8 cellular contexts compared by ENCODE assay signal in genomic region chrX:48574270-48575266, GRCh38. TPM values are rescaled to one million over a fixed set of nuclear protein-coding genes. Genes with fewer than 3 reads are reported as not detected.
DNase-seq lines count a peak whose midpoint lies in the region; ATAC-seq and TF ChIP-seq lines count a peak whose summit lies in the region.

RBM3 (plus strand) TSS chrX:48574484; CDS start chrX:48575181, 697 bp downstream.

- peak within 1 kb of the TSS; percentile 99 for H3K27ac Mint-ChIP-seq in T-helper 1 cell treated with Interleukin-12 subunit alpha and Interleukin-12 subunit beta and Interleukin-4 antibody, amounts not matched to agents 30 μg/mL and 1 μg/mL, for 36 hours
- H3K27ac Mint-ChIP-seq in progenitor cell of endocrine pancreas: peak within 1 kb of the TSS; percentile 99

- H3K4me1 ChIP-seq in upper lobe of right lung: peaks cover 10% of the 10 kb centered on the region

- H3K4me3 ChIP-seq in upper lobe of right lung: peak within 1 kb of the TSS; percentile 72

- ATAC-seq in HG02884 (IDR thresholded peaks at IDR 0.05; ENCODE audit: unreplicated experiment) (peak; percentile 82), left cardiac atrium (peak; percentile 96 to 98), upper lobe of right lung (peak; percentile 98)

- H3K4me1 Mint-ChIP-seq in T-helper 1 cell treated with Interleukin-12 subunit alpha and Interleukin-12 subunit beta and Interleukin-4 antibody, amounts not matched to agents 30 μg/mL and 1 μg/mL, for 36 hours (ENCODE audit: low read depth): peaks cover 14% of the 10 kb centered on the region
- peaks cover 9% of the 10 kb centered on the region for H3K4me1 Mint-ChIP-seq in progenitor cell of endocrine pancreas (ENCODE audit: low read depth)

- H3K27me3 Mint-ChIP-seq in T-helper 1 cell treated with Interleukin-12 subunit alpha and Interleukin-12 subunit beta and Interleukin-4 antibody, amounts not matched to agents 30 μg/mL and 1 μg/mL, for 36 hours (ENCODE audit: low read depth): no peaks in the 10 kb centered on the region
- no peaks in the 10 kb centered on the region for H3K27me3 Mint-ChIP-seq in progenitor cell of endocrine pancreas

- H3K27ac ChIP-seq in upper lobe of right lung: peak within 1 kb of the TSS; percentile 100

- peaks cover 34% of the 10 kb centered on the region for H3K36me3 Mint-ChIP-seq in T-helper 1 cell treated with Interleukin-12 subunit alpha and Interleukin-12 subunit beta and Interleukin-4 antibody, amounts not matched to agents 30 μg/mL and 1 μg/mL, for 36 hours (ENCODE audit: low read depth)
- peaks cover 18% of the 10 kb centered on the region for H3K36me3 Mint-ChIP-seq in progenitor cell of endocrine pancreas (ENCODE audit: insufficient read depth)

- H3K9me3 Mint-ChIP-seq in T-helper 1 cell treated with Interleukin-12 subunit alpha and Interleukin-12 subunit beta and Interleukin-4 antibody, amounts not matched to agents 30 μg/mL and 1 μg/mL, for 36 hours: no peaks in the 10 kb centered on the region
- peaks cover 11% of the 10 kb centered on the region for H3K9me3 Mint-ChIP-seq in progenitor cell of endocrine pancreas (ENCODE audit: low read depth)

- H3K4me3 Mint-ChIP-seq in T-helper 1 cell treated with Interleukin-12 subunit alpha and Interleukin-12 subunit beta and Interleukin-4 antibody, amounts not matched to agents 30 μg/mL and 1 μg/mL, for 36 hours: peak within 1 kb of the TSS; percentile 92
- peak within 1 kb of the TSS; percentile 93 for H3K4me3 Mint-ChIP-seq in progenitor cell of endocrine pancreas (ENCODE audit: low read depth)

- DNase-seq in NCI-H1694 treated with DMSO at 0.1 percent for 48 hours (lab: John Stamatoyannopoulos, UW) (peak; percentile 89), amniotic stem cell (lab: John Stamatoyannopoulos, UW) (peak; percentile 79), left cardiac atrium (peak; percentile 93), progenitor cell of endocrine pancreas (ENCODE audit: low spot score, unreplicated experiment) (peak; percentile 66), upper lobe of right lung (peak; percentile 96)

- H3K27me3 ChIP-seq in upper lobe of right lung: no peaks in the 10 kb centered on the region

- no peaks in the 10 kb centered on the region for H3K9me3 ChIP-seq in upper lobe of right lung

- intact Hi-C loops in left cardiac atrium (cut with DNase I) (no loop called here), upper lobe of right lung (cut with DNase I) (no loop called here)

- TF ChIP-seq POLR2A in GM15510 (IDR thresholded peaks at IDR 0.05; ENCODE audit: borderline replicate concordance, extremely low read depth, insufficient read length): peak; percentile 78

- TF ChIP-seq CTCF in progenitor cell of endocrine pancreas (IDR thresholded peaks at IDR 0.05; ENCODE audit: unreplicated experiment) (peak; percentile 42), upper lobe of right lung (IDR thresholded peaks at IDR 0.05) (peak; percentile 48)

- H3K36me3 ChIP-seq in upper lobe of right lung: peaks cover 41% of the 10 kb centered on the region

RNA-seq across cellular contexts. Expression of gene RBM3, which starts in this region (rescaled TPM):
- total RNA-seq in left cardiac atrium (100 to 1,000 TPM; 129 to 242 TPM), progenitor cell of endocrine pancreas (140 and 169 TPM in 2 replicates), upper lobe of right lung (170 TPM)

Comparison
In these comparisons a context has a peak if more than half of its experiments do, and no peak if none do; other contexts are left out.
1. Peak in every context shown above with its lines: DNase-seq, ATAC-seq, H3K4me3 ChIP-seq and H3K27ac ChIP-seq.